13 cellular contexts compared by ENCODE assay signal in genomic region chr6:42042108-42042507, GRCh38. TPM values are rescaled to one million over a fixed set of nuclear protein-coding genes. Genes with fewer than 3 reads are reported as not detected.
DNase-seq lines count a peak whose midpoint lies in the region; ATAC-seq and TF ChIP-seq lines count a peak whose summit lies in the region.
"Had no signal": no experiment of that assay in that cellular context is flagged by ENCODE, and none has a peak within 500 bp of the region (broad histone marks: within the 10 kb centered on the region; RNA-seq: fewer than 3 reads in every experiment).

No MANE protein-coding gene starts in this region.

- POLR2A ChIA-PET in activated B cell treated with CpG ODN at 0.5 μM for 24 hours (lab: Charles Lee): interaction anchor here (1.2 to 13.9 kb wide), 6 partner anchors 11 to 255 kb away, joined by 3 to 195 read pairs (median 10); partner anchors contain the start of genes BYSL, CCND3, MED20 and TOMM6

- H3K4me1 Mint-ChIP-seq in activated B cell treated with CpG ODN at 0.5 μM for 24 hours (peaks cover 83% of the 10 kb centered on the region), glutamatergic neuron (ENCODE audit: low read depth, unreplicated experiment) (peaks cover 26% of the 10 kb centered on the region)
- H3K4me1 Mint-ChIP-seq in stimulated activated naive B cell treated with anti-CD40 and anti-IgM and Interleukin-4, amounts not matched to agents 10 μg/mL and 1 μg/mL and 100 μg/mL, for 72 hours: peaks cover 67 to 82% of the 10 kb centered on the region in 2 donors

- H3K27ac Mint-ChIP-seq in activated B cell treated with CpG ODN at 0.5 μM for 24 hours (peak overlapping the region; percentile 75), glutamatergic neuron (ENCODE audit: unreplicated experiment) (peak overlapping the region; percentile 82)
- peak overlapping the region; percentile 95 for H3K27ac Mint-ChIP-seq in stimulated activated naive B cell treated with anti-CD40 and anti-IgM and Interleukin-4, amounts not matched to agents 10 μg/mL and 1 μg/mL and 100 μg/mL, for 72 hours

- CTCF ChIA-PET in activated B cell treated with CpG ODN at 0.5 μM for 24 hours (lab: Charles Lee): interaction anchor here (0.7 to 10.4 kb wide), 12 partner anchors 13 to 266 kb away, joined by 3 to 131 read pairs (median 6); partner anchors contain the start of genes BYSL, CCND3, FRS3 and MED20

- DNase-seq in activated CD8-positive, alpha-beta memory T cell treated with anti-CD3 and anti-CD28 coated beads, Interleukin-2, amount 50 U/mL, for 48 hours: peak; percentile 58
- DNase-seq in activated CD8-positive, alpha-beta memory T cell treated with anti-CD3 and anti-CD28 coated beads for 24 hours: no peak
- no peak for DNase-seq in activated B cell treated with CpG ODN at 0.5 μM for 24 hours
- DNase-seq in glutamatergic neuron: no peak
- DNase-seq in stimulated activated naive B cell treated with anti-CD40 and anti-IgM and Interleukin-4, amounts not matched to agents 10 μg/mL and 1 μg/mL and 100 μg/mL, for 72 hours: no peak
- DNase-seq in NCI-H2196 treated with DMSO at 0.1 percent for 48 hours (lab: John Stamatoyannopoulos, UW; ENCODE audit: unreplicated experiment): no peak
- DNase-seq in HPDE6-E6E7 (ENCODE audit: extremely low spot score): no peak
- DNase-seq: activated effector memory CD4-positive, alpha-beta T cell treated with Interleukin-2 at 50 U/mL for 16 hours; GF-D8; mesendoderm; NCI-H2081; PC-3 had no signal

- no peaks in the 10 kb centered on the region for H3K9me3 Mint-ChIP-seq in activated B cell treated with CpG ODN at 0.5 μM for 24 hours
- no peaks in the 10 kb centered on the region for H3K9me3 Mint-ChIP-seq in glutamatergic neuron (ENCODE audit: unreplicated experiment)
- H3K9me3 Mint-ChIP-seq in stimulated activated naive B cell treated with anti-CD40 and anti-IgM and Interleukin-4, amounts not matched to agents 10 μg/mL and 1 μg/mL and 100 μg/mL, for 72 hours: no peaks in the 10 kb centered on the region

- H3K4me3 Mint-ChIP-seq in activated B cell treated with CpG ODN at 0.5 μM for 24 hours (peak overlapping the region; percentile 38), glutamatergic neuron (ENCODE audit: unreplicated experiment) (no peak overlapping the region)
- H3K4me3 Mint-ChIP-seq in stimulated activated naive B cell treated with anti-CD40 and anti-IgM and Interleukin-4, amounts not matched to agents 10 μg/mL and 1 μg/mL and 100 μg/mL, for 72 hours: peak overlapping the region; percentile 61 to 73

- TF ChIP-seq CTCF in activated B cell treated with CpG ODN at 0.5 μM for 24 hours (IDR thresholded peaks at IDR 0.05) (no peak), glutamatergic neuron (IDR thresholded peaks at IDR 0.05; ENCODE audit: partially characterized antibody, unreplicated experiment) (no peak)

- intact Hi-C loops in activated B cell treated with CpG ODN at 0.5 μM for 24 hours (cut with micrococcal nuclease): loop anchor here (5.0 to 10.0 kb wide), 2 partner anchors 35 to 337 kb away; no protein-coding TSS in a partner anchor

- H3K27me3 Mint-ChIP-seq in activated B cell treated with CpG ODN at 0.5 μM for 24 hours (no peaks in the 10 kb centered on the region), glutamatergic neuron (ENCODE audit: unreplicated experiment) (peaks cover 7% of the 10 kb centered on the region)
- no peaks in the 10 kb centered on the region for H3K27me3 Mint-ChIP-seq in stimulated activated naive B cell treated with anti-CD40 and anti-IgM and Interleukin-4, amounts not matched to agents 10 μg/mL and 1 μg/mL and 100 μg/mL, for 72 hours

- H3K36me3 Mint-ChIP-seq in activated B cell treated with CpG ODN at 0.5 μM for 24 hours (ENCODE audit: low read depth): peaks cover 4% of the 10 kb centered on the region
- no peaks in the 10 kb centered on the region for H3K36me3 Mint-ChIP-seq in glutamatergic neuron (ENCODE audit: unreplicated experiment)
- no peaks in the 10 kb centered on the region for H3K36me3 Mint-ChIP-seq in stimulated activated naive B cell treated with anti-CD40 and anti-IgM and Interleukin-4, amounts not matched to agents 10 μg/mL and 1 μg/mL and 100 μg/mL, for 72 hours

- ATAC-seq in activated B cell treated with CpG ODN at 0.5 μM for 24 hours (ENCODE audit: low read depth) (no peak), HG02798 (IDR thresholded peaks at IDR 0.05; ENCODE audit: poor library complexity, unreplicated experiment) (no peak)
- ATAC-seq in stimulated activated naive B cell treated with anti-CD40 and anti-IgM and Interleukin-4, amounts not matched to agents 10 μg/mL and 1 μg/mL and 100 μg/mL, for 72 hours (replicated peaks): no peak
- ATAC-seq: PC-3 had no signal

RNA-seq across cellular contexts. Expression of gene TAF8, which starts 8.2 kb away (rescaled TPM):
- total RNA-seq in activated B cell treated with CpG ODN at 0.5 μM for 24 hours (47.2 and 55.7 TPM in 2 replicates), glutamatergic neuron (ENCODE audit: unreplicated experiment) (16.2 TPM)
